Comparison of ENCODE assay signal across 8 cellular contexts in genomic region chr15:63892794-63893441, GRCh38. TPM values are rescaled to one million over a fixed set of nuclear protein-coding genes. Genes with fewer than 3 reads are reported as not detected.
DNase-seq lines count a peak whose midpoint lies in the region; ATAC-seq and FAIRE-seq lines count a peak whose summit lies in the region.

No MANE protein-coding gene starts in this region.

- H3K36me3 Mint-ChIP-seq in T-helper 1 cell treated with Interleukin-12 subunit alpha and Interleukin-12 subunit beta and Interleukin-4 antibody, amounts not matched to agents 30 μg/mL and 1 μg/mL, for 36 hours (ENCODE audit: low read depth): peaks cover 4% of the 10 kb centered on the region
- H3K36me3 Mint-ChIP-seq in activated naive CD4-positive, alpha-beta T cell treated with anti-CD3 and anti-CD28 coated beads, Interleukin-2, amount 50 U/mL, for 72 hours: no peaks in the 10 kb centered on the region

- ATAC-seq in GM21390 (IDR thresholded peaks at IDR 0.05; ENCODE audit: unreplicated experiment) (peak; percentile 42), GM21619 (IDR thresholded peaks at IDR 0.05; ENCODE audit: unreplicated experiment) (no peak)
- peak; percentile 84 to 94 for ATAC-seq in activated naive CD4-positive, alpha-beta T cell treated with anti-CD3 and anti-CD28 coated beads, Interleukin-2, amount 50 U/mL, for 72 hours

- peak overlapping the region; percentile 18 for H3K4me3 Mint-ChIP-seq in T-helper 1 cell treated with Interleukin-12 subunit alpha and Interleukin-12 subunit beta and Interleukin-4 antibody, amounts not matched to agents 30 μg/mL and 1 μg/mL, for 36 hours

- peak overlapping the region; percentile 83 for H3K27ac Mint-ChIP-seq in T-helper 1 cell treated with Interleukin-12 subunit alpha and Interleukin-12 subunit beta and Interleukin-4 antibody, amounts not matched to agents 30 μg/mL and 1 μg/mL, for 36 hours
- no peak overlapping the region for H3K27ac Mint-ChIP-seq in activated naive CD4-positive, alpha-beta T cell treated with anti-CD3 and anti-CD28 coated beads, Interleukin-2, amount 50 U/mL, for 72 hours

- FAIRE-seq in RCC 7860 (lab: Jason Lieb, UNC): no peak

- H3K4me1 Mint-ChIP-seq in T-helper 1 cell treated with Interleukin-12 subunit alpha and Interleukin-12 subunit beta and Interleukin-4 antibody, amounts not matched to agents 30 μg/mL and 1 μg/mL, for 36 hours (ENCODE audit: low read depth): peaks cover 65% of the 10 kb centered on the region

- no peaks in the 10 kb centered on the region for H3K27me3 Mint-ChIP-seq in T-helper 1 cell treated with Interleukin-12 subunit alpha and Interleukin-12 subunit beta and Interleukin-4 antibody, amounts not matched to agents 30 μg/mL and 1 μg/mL, for 36 hours (ENCODE audit: low read depth)

- DNase-seq in activated naive CD4-positive, alpha-beta T cell treated with anti-CD3 and anti-CD28 coated beads, Interleukin-2, amount 50 U/mL, for 72 hours (ENCODE audit: low spot score in 2 of 2): peak; percentile 68 to 75
- DNase-seq in stimulated activated CD4-positive, alpha-beta T cell treated with anti-CD3 and anti-CD28 coated beads, Interleukin-4, amount 100 ng/mL, for 24 hours: peak; percentile 75
- DNase-seq in middle frontal gyrus (ENCODE audit: extremely low spot score, low spot score): no peak
- no peak for DNase-seq in cerebellar cortex (ENCODE audit: low spot score)
- DNase-seq in RCC 7860 (ENCODE audit: low spot score): no peak

- no peaks in the 10 kb centered on the region for H3K9me3 Mint-ChIP-seq in T-helper 1 cell treated with Interleukin-12 subunit alpha and Interleukin-12 subunit beta and Interleukin-4 antibody, amounts not matched to agents 30 μg/mL and 1 μg/mL, for 36 hours
- H3K9me3 Mint-ChIP-seq in activated naive CD4-positive, alpha-beta T cell treated with anti-CD3 and anti-CD28 coated beads, Interleukin-2, amount 50 U/mL, for 72 hours: no peaks in the 10 kb centered on the region

RNA-seq across cellular contexts. Expression of gene HERC1, which starts 59.2 kb away (rescaled TPM):
- total RNA-seq in activated naive CD4-positive, alpha-beta T cell treated with anti-CD3 and anti-CD28 coated beads, Interleukin-2, amount 50 U/mL, for 72 hours: 100 to 1,000 TPM in 1 of 2 donors, 10 to 100 TPM in 1; 70.4 to 112 TPM

Comparison
In these comparisons a context has a peak if more than half of its experiments do, and no peak if none do; other contexts are left out.
1. DNase-seq: peak in activated naive CD4-positive, alpha-beta T cell treated with anti-CD3 and anti-CD28 coated beads, Interleukin-2, amount 50 U/mL, for 72 hours (2 of 2) and stimulated activated CD4-positive, alpha-beta T cell treated with anti-CD3 and anti-CD28 coated beads, Interleukin-4, amount 100 ng/mL, for 24 hours (single experiment); none in middle frontal gyrus (single experiment), cerebellar cortex (single experiment) and RCC 7860 (single experiment).